In the genomic region with DNA sequence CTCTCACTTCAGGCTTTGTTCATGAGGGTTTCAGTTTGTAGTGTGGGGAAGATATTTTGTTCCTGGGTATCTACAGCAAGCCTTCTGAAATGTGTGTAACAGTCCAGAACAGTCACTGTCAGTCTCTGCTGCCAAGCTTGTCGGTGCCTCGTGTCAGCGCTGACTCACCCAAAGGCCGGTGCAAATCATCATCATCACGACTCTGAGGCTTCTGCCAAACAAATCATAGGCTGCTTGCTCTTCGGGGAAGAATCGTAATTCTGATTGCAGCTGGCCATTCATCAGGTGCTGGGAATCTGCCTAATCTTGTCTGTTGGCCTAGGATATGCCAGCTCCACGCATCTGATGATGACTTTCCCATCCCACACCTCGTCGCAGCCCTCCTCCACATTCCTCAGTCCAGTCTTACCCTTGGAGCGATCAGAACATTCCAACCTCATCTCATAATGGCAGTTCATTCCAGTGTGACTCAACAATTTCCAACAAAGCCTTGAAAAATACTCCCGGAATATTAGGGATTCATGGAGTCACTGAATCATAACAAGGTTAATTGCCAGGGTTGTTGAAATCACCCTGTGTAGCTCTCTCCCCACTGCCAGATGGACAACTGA, we compare ENCODE assay signal across 8 cellular contexts. TPM values are rescaled to one million over a fixed set of nuclear protein-coding genes. Genes with fewer than 3 reads are reported as not detected.
DNase-seq lines count a peak whose midpoint lies in the region; ATAC-seq and TF ChIP-seq lines count a peak whose summit lies in the region.

No MANE protein-coding gene starts in this region.

- DNase-seq in BJ (ENCODE audit: low read depth) (peak; percentile 98), NCI-H446 treated with DMSO at 0.1 percent for 48 hours (lab: John Stamatoyannopoulos, UW) (peak; percentile 70), epithelial cell of esophagus (ENCODE audit: low read depth) (peak; percentile 100), non-pigmented ciliary epithelial cell (ENCODE audit: low read depth) (peak; percentile 92), T-helper 17 cell (no peak), NCI-H1105 treated with DMSO at 0.1 percent for 48 hours (lab: John Stamatoyannopoulos, UW) (no peak)
- no peak for DNase-seq in stimulated activated naive CD4-positive, alpha-beta T cell treated with Interleukin-2 at 50 U/mL for 16 hours (lab: John Stamatoyannopoulos, UW)
- DNase-seq in activated effector memory CD4-positive, alpha-beta T cell treated with anti-CD3 and anti-CD28 coated beads, Interleukin-2, amount 50 U/mL, for 16 hours: no peak

- peaks cover 11% of the 10 kb centered on the region for H3K27me3 Mint-ChIP-seq in T-helper 17 cell

- ATAC-seq in T-helper 17 cell: no peak

- H3K9me3 ChIP-seq in T-helper 17 cell (ENCODE audit: control insufficient read depth, low read length, poor library complexity, severe bottlenecking): no peaks in the 10 kb centered on the region

- TF ChIP-seq CTCF in BJ (IDR thresholded peaks at IDR 0.05; ENCODE audit: insufficient read depth, low read depth, low read length) (no peak), epithelial cell of esophagus (IDR thresholded peaks at IDR 0.05; ENCODE audit: insufficient read depth, low read depth, low read length, missing control alignments) (no peak)

- H3K36me3 Mint-ChIP-seq in T-helper 17 cell (ENCODE audit: low read depth): peaks cover 2% of the 10 kb centered on the region

- H3K4me3 ChIP-seq in BJ (ENCODE audit: low read depth, low read length): peak overlapping the region; percentile 0; the same call in 1 of the 2 replicates
- no peak overlapping the region for H3K4me3 ChIP-seq in epithelial cell of esophagus (ENCODE audit: low read length)

- CTCF ChIA-PET in BJ (lab: Yijun Ruan, JAX): interaction anchor here (0.9 to 2.7 kb wide), 10 partner anchors 8 to 753 kb away, joined by 3 to 15 read pairs (median 4); no protein-coding TSS in a partner anchor

- H3K4me3 Mint-ChIP-seq in T-helper 17 cell: no peak overlapping the region

- no peak overlapping the region for H3K27ac Mint-ChIP-seq in T-helper 17 cell

- no peaks in the 10 kb centered on the region for H3K27me3 ChIP-seq in BJ (ENCODE audit: control insufficient read depth, insufficient read depth, low read length)

- POLR2A ChIA-PET in BJ (lab: Charles Lee): interaction anchor here (0.6 to 1.4 kb wide), 2 partner anchors 28 to 180 kb away, joined by 4 to 11 read pairs; no protein-coding TSS in a partner anchor

- no peaks in the 10 kb centered on the region for H3K36me3 ChIP-seq in BJ (ENCODE audit: control insufficient read depth, insufficient read depth, low read length)

- H3K4me1 Mint-ChIP-seq in T-helper 17 cell: no peaks in the 10 kb centered on the region

RNA-seq across cellular contexts. Expression of gene ALDH8A1, which starts 40.9 kb away (rescaled TPM):
- polyA plus RNA-seq in BJ (2011; rRNA removed): 0.11 and 0.50 TPM in 2 replicates
- polyA minus RNA-seq in BJ (2011; rRNA and poly(A)+ RNA removed): 0.24 TPM in 1 of 2 replicates, not detected in the other
- total RNA-seq in T-helper 17 cell: 1 to 10 TPM; 1.3 to 3.4 TPM

Comparison
In these comparisons a context has a peak if more than half of its experiments do, and no peak if none do; other contexts are left out.
1. DNase-seq: peak in BJ (single experiment), NCI-H446 treated with DMSO at 0.1 percent for 48 hours (single experiment), epithelial cell of esophagus (single experiment) and non-pigmented ciliary epithelial cell (single experiment); none in T-helper 17 cell (0 of 3), NCI-H1105 treated with DMSO at 0.1 percent for 48 hours (single experiment), stimulated activated naive CD4-positive, alpha-beta T cell treated with Interleukin-2 at 50 U/mL for 16 hours (single experiment) and activated effector memory CD4-positive, alpha-beta T cell treated with anti-CD3 and anti-CD28 coated beads, Interleukin-2, amount 50 U/mL, for 16 hours (single experiment).